ENCODE assay signal across 1 cellular context in genomic region chr6:154840363-154840762, GRCh38.
TF ChIP-seq lines count a peak whose summit lies in the region.

No MANE protein-coding gene starts in this region.

TF ChIP-seq in K562, 482 proteins besides CTCF, POLR2A, EP300 and RAD21 (continued from another document and continues in another):
- TF ChIP-seq, protein P1, sequence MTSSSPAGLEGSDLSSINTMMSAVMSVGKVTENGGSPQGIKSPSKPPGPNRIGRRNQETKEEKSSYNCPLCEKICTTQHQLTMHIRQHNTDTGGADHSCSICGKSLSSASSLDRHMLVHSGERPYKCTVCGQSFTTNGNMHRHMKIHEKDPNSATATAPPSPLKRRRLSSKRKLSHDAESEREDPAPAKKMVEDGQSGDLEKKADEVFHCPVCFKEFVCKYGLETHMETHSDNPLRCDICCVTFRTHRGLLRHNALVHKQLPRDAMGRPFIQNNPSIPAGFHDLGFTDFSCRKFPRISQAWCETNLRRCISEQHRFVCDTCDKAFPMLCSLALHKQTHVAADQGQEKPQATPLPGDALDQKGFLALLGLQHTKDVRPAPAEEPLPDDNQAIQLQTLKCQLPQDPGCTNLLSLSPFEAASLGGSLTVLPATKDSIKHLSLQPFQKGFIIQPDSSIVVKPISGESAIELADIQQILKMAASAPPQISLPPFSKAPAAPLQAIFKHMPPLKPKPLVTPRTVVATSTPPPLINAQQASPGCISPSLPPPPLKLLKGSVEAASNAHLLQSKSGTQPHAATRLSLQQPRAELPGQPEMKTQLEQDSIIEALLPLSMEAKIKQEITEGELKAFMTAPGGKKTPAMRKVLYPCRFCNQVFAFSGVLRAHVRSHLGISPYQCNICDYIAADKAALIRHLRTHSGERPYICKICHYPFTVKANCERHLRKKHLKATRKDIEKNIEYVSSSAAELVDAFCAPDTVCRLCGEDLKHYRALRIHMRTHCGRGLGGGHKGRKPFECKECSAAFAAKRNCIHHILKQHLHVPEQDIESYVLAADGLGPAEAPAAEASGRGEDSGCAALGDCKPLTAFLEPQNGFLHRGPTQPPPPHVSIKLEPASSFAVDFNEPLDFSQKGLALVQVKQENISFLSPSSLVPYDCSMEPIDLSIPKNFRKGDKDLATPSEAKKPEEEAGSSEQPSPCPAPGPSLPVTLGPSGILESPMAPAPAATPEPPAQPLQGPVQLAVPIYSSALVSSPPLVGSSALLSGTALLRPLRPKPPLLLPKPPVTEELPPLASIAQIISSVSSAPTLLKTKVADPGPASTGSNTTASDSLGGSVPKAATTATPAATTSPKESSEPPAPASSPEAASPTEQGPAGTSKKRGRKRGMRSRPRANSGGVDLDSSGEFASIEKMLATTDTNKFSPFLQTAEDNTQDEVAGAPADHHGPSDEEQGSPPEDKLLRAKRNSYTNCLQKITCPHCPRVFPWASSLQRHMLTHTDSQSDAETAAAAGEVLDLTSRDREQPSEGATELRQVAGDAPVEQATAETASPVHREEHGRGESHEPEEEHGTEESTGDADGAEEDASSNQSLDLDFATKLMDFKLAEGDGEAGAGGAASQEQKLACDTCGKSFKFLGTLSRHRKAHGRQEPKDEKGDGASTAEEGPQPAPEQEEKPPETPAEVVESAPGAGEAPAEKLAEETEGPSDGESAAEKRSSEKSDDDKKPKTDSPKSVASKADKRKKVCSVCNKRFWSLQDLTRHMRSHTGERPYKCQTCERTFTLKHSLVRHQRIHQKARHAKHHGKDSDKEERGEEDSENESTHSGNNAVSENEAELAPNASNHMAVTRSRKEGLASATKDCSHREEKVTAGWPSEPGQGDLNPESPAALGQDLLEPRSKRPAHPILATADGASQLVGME (CRISPR knock-in tag; IDR thresholded peaks at IDR 0.05): peak; percentile 78; the same call in 1 of the 2 replicates
- TF ChIP-seq U2AF1 (optimal IDR thresholded peaks at IDR 0.05; ENCODE audit: low read depth, low read length): no peak
- TF ChIP-seq TCF15 (CRISPR knock-in tag; IDR thresholded peaks at IDR 0.05): peak; percentile 96
- 0 out of 2 replicates have a peak, but pooled peaks have one; percentile 29 for TF ChIP-seq ZNF354B (CRISPR knock-in tag; IDR thresholded peaks at IDR 0.05)
- peak; percentile 97 for TF ChIP-seq HOXB6 (CRISPR knock-in tag; IDR thresholded peaks at IDR 0.05; ENCODE audit: borderline replicate concordance)
- no peak for TF ChIP-seq THAP7 (CRISPR knock-in tag; IDR thresholded peaks at IDR 0.05)
- TF ChIP-seq, protein P2, sequence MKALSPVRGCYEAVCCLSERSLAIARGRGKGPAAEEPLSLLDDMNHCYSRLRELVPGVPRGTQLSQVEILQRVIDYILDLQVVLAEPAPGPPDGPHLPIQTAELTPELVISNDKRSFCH (CRISPR knock-in tag; IDR thresholded peaks at IDR 0.05): peak; percentile 82
- TF ChIP-seq, protein P2 (tag; IDR thresholded peaks at IDR 0.05): no peak
- TF ChIP-seq BMI1 (IDR thresholded peaks at IDR 0.05; ENCODE audit: low read length): no peak
- TF ChIP-seq HDAC3 (IDR thresholded peaks at IDR 0.05; ENCODE audit: borderline replicate concordance, partially characterized antibody): no peak
- no peak for TF ChIP-seq ZNF384 (IDR thresholded peaks at IDR 0.05; ENCODE audit: low read depth, low read length)
- peak; percentile 67; the same call in 1 of the 2 replicates for TF ChIP-seq STAT5B (CRISPR knock-in tag; IDR thresholded peaks at IDR 0.05)
- TF ChIP-seq MTF1 (CRISPR knock-in tag; IDR thresholded peaks at IDR 0.05; ENCODE audit: borderline replicate concordance): peak; percentile 96
- 0 out of 2 replicates have a peak, but pooled peaks have one; percentile 46 for TF ChIP-seq PHTF2 (CRISPR knock-in tag; IDR thresholded peaks at IDR 0.05)
- no peak for TF ChIP-seq ZBTB5 (IDR thresholded peaks at IDR 0.05)
- 0 out of 2 replicates have a peak, but pooled peaks have one; percentile 66 for TF ChIP-seq ZNF780A (CRISPR knock-in tag; IDR thresholded peaks at IDR 0.05)
- TF ChIP-seq, protein P3, sequence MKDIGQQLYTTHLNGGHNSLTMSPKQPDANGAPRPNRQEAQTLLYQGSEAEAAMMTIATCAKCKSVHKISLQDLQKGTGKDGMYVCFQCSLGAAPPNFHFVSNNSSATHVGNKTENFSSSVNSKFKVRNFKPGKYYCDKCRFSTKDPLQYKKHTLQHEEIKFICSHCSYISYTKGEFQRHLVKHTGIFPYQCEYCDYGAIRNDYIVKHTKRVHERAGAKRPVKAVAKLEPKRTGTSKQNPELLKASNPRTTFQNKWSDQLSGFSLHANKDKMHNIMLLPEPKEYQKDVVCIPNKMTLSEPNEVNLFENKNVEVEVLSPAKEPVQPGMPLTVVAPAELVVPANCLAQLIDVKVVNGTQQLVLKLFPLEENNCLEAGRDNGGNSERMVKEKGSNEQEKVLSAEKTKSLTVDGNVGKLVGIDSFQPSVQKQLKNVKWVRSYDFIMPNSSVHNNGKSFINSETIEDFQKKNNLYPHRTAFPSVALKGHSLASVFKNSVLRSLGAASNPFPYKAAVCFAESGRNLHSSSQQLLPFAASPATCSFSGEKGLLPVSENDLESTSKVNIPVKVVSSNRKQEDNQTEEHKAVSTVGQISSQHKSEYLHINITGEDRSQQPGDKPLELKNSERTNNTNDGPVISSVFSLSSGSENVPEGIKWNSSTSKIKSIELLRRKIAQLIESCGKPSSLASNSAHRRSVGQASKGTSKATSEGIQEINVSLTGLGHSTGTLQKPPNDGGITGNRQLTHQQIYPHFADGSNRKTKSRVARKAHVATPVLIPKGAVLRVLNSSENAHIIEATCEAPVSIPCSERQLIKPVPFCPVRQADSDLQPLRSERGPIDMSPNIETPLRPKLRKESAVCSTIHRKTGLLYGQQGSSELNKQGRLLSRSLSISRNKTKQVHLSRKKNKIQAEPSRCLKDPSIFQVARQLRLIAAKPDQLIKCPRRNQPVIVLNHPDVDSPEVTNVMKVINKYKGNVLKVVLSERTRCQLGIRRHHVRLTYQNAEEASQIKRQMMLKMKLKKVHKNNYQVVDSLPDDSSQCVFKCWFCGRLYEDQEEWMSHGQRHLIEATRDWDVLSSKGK (CRISPR knock-in tag; IDR thresholded peaks at IDR 0.05): peak; percentile 76; the same call in 1 of the 2 replicates
- TF ChIP-seq ADNP (tag; IDR thresholded peaks at IDR 0.05): no peak
- TF ChIP-seq ZFP36 (IDR thresholded peaks at IDR 0.05; ENCODE audit: low read depth, low read length, partially characterized antibody): no peak
- TF ChIP-seq FIP1L1 (IDR thresholded peaks at IDR 0.05; ENCODE audit: low read depth, low read length, poor library complexity, severe bottlenecking): no peak
- TF ChIP-seq, protein P4, sequence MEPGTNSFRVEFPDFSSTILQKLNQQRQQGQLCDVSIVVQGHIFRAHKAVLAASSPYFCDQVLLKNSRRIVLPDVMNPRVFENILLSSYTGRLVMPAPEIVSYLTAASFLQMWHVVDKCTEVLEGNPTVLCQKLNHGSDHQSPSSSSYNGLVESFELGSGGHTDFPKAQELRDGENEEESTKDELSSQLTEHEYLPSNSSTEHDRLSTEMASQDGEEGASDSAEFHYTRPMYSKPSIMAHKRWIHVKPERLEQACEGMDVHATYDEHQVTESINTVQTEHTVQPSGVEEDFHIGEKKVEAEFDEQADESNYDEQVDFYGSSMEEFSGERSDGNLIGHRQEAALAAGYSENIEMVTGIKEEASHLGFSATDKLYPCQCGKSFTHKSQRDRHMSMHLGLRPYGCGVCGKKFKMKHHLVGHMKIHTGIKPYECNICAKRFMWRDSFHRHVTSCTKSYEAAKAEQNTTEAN (CRISPR knock-in tag; IDR thresholded peaks at IDR 0.05): no peak
- TF ChIP-seq, protein P5, sequence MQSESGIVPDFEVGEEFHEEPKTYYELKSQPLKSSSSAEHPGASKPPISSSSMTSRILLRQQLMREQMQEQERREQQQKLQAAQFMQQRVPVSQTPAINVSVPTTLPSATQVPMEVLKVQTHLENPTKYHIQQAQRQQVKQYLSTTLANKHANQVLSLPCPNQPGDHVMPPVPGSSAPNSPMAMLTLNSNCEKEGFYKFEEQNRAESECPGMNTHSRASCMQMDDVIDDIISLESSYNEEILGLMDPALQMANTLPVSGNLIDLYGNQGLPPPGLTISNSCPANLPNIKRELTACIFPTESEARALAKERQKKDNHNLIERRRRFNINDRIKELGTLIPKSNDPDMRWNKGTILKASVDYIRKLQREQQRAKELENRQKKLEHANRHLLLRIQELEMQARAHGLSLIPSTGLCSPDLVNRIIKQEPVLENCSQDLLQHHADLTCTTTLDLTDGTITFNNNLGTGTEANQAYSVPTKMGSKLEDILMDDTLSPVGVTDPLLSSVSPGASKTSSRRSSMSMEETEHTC (IDR thresholded peaks at IDR 0.05): no peak
- no peak for TF ChIP-seq SMAD4 (CRISPR knock-in tag; conservative IDR thresholded peaks at IDR 0.05)
- TF ChIP-seq, protein P6, sequence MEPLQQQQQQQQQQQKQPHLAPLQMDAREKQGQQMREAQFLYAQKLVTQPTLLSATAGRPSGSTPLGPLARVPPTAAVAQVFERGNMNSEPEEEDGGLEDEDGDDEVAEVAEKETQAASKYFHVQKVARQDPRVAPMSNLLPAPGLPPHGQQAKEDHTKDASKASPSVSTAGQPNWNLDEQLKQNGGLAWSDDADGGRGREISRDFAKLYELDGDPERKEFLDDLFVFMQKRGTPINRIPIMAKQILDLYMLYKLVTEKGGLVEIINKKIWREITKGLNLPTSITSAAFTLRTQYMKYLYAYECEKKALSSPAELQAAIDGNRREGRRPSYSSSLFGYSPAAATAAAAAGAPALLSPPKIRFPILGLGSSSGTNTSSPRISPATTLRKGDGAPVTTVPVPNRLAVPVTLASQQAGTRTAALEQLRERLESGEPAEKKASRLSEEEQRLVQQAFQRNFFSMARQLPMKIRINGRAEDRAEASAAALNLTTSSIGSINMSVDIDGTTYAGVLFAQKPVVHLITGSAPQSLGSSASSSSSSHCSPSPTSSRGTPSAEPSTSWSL (CRISPR knock-in tag; IDR thresholded peaks at IDR 0.05; ENCODE audit: borderline replicate concordance): no peak
- no peak for TF ChIP-seq MAX (CRISPR knock-in tag; IDR thresholded peaks at IDR 0.05)
- TF ChIP-seq TGIF2 (CRISPR knock-in tag; IDR thresholded peaks at IDR 0.05): no peak
- no peak for TF ChIP-seq YBX1 (IDR thresholded peaks at IDR 0.05)
- TF ChIP-seq HES1 (IDR thresholded peaks at IDR 0.05; ENCODE audit: low read depth): no peak
- TF ChIP-seq WHSC1 (IDR thresholded peaks at IDR 0.05; ENCODE audit: low read length): no peak
- no peak for TF ChIP-seq LARP7 (IDR thresholded peaks at IDR 0.05)
- TF ChIP-seq CLOCK (CRISPR knock-in tag; IDR thresholded peaks at IDR 0.05; ENCODE audit: borderline replicate concordance): no peak
- peak in 1 of 2 experiments; percentile 17; a peak in 1 of 4 replicates for TF ChIP-seq SRF (CRISPR knock-in tag; IDR thresholded peaks at IDR 0.05)
